ENCODE assay signal across 1 cellular context in the genomic region with DNA sequence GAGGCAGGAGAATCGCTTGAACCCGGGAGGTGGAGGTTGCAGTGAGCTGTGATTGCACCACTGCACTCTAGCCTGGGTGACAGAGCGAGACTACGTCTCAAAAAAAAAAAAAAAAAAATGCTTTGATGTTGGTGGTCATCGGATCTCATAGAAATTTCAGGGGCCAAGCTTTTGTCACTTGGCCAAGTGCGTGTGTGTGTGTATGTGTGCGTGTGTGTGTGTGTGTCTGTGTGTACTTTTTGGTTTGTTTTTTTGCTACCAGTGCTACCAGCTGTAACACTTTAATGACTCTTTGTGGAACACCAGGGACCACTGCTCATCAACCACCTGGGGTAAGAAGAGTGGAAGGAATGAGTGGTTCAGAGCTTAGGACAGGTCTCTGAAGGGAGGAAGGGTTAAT.
TF ChIP-seq lines count a peak whose summit lies in the region.

No MANE protein-coding gene starts in this region.

TF ChIP-seq in HEK293, 187 proteins besides CTCF, POLR2A, EP300 and RAD21 (continued from another document and continues in another):
- TF ChIP-seq, protein P1, sequence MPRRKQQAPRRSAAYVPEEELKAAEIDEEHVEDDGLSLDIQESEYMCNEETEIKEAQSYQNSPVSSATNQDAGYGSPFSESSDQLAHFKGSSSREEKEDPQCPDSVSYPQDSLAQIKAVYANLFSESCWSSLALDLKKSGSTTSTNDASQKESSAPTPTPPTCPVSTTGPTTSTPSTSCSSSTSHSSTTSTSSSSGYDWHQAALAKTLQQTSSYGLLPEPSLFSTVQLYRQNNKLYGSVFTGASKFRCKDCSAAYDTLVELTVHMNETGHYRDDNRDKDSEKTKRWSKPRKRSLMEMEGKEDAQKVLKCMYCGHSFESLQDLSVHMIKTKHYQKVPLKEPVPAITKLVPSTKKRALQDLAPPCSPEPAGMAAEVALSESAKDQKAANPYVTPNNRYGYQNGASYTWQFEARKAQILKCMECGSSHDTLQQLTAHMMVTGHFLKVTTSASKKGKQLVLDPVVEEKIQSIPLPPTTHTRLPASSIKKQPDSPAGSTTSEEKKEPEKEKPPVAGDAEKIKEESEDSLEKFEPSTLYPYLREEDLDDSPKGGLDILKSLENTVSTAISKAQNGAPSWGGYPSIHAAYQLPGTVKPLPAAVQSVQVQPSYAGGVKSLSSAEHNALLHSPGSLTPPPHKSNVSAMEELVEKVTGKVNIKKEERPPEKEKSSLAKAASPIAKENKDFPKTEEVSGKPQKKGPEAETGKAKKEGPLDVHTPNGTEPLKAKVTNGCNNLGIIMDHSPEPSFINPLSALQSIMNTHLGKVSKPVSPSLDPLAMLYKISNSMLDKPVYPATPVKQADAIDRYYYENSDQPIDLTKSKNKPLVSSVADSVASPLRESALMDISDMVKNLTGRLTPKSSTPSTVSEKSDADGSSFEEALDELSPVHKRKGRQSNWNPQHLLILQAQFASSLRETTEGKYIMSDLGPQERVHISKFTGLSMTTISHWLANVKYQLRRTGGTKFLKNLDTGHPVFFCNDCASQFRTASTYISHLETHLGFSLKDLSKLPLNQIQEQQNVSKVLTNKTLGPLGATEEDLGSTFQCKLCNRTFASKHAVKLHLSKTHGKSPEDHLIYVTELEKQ (tag by site-specific recombination; IDR thresholded peaks at IDR 0.05; ENCODE audit: borderline replicate concordance) = no peak
- TF ChIP-seq ZNF501 (tag by site-specific recombination; IDR thresholded peaks at IDR 0.05) = no peak
- TF ChIP-seq ZNF596 (tag by site-specific recombination; IDR thresholded peaks at IDR 0.05) = no peak
- TF ChIP-seq YY1 (tag by site-specific recombination; IDR thresholded peaks at IDR 0.05) = no peak
- TF ChIP-seq ZNF548 (tag by site-specific recombination; IDR thresholded peaks at IDR 0.05) = no peak
- TF ChIP-seq GLI2 (tag by site-specific recombination; IDR thresholded peaks at IDR 0.05; ENCODE audit: borderline replicate concordance, low read depth) = no peak
- peak; percentile 16; the same call in 1 of the 2 replicates for TF ChIP-seq ZNF391 (tag by site-specific recombination; IDR thresholded peaks at IDR 0.05; ENCODE audit: borderline replicate concordance, low read depth)
- TF ChIP-seq HOXD13 (CRISPR knock-in tag; IDR thresholded peaks at IDR 0.05; ENCODE audit: borderline replicate concordance) = no peak
- TF ChIP-seq ZIC2 (tag by site-specific recombination; IDR thresholded peaks at IDR 0.05) = no peak
- no peak for TF ChIP-seq ZFP3 (tag by site-specific recombination; IDR thresholded peaks at IDR 0.05; ENCODE audit: low read depth)
- 0 out of 2 replicates have a peak, but pooled peaks have one; percentile 22 for TF ChIP-seq ZBTB21 (tag by site-specific recombination; IDR thresholded peaks at IDR 0.05)
- no peak for TF ChIP-seq ZNF114 (tag by site-specific recombination; IDR thresholded peaks at IDR 0.05)
- TF ChIP-seq, protein P2, sequence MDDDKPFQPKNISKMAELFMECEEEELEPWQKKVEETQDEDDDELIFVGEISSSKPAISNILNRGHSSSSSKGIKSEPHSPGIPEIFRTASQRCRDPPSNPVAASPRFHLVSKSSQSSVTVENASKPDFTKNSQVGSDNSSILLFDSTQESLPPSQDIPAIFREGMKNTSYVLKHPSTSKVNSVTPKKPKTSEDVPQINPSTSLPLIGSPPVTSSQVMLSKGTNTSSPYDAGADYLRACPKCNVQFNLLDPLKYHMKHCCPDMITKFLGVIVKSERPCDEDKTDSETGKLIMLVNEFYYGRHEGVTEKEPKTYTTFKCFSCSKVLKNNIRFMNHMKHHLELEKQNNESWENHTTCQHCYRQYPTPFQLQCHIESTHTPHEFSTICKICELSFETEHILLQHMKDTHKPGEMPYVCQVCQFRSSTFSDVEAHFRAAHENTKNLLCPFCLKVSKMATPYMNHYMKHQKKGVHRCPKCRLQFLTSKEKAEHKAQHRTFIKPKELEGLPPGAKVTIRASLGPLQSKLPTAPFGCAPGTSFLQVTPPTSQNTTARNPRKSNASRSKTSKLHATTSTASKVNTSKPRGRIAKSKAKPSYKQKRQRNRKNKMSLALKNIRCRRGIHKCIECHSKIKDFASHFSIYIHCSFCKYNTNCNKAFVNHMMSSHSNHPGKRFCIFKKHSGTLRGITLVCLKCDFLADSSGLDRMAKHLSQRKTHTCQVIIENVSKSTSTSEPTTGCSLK (tag by site-specific recombination; IDR thresholded peaks at IDR 0.05) = no peak
- TF ChIP-seq ZBTB1 (tag by site-specific recombination; IDR thresholded peaks at IDR 0.05) = no peak
- no peak for TF ChIP-seq ZNF211 (tag by site-specific recombination; IDR thresholded peaks at IDR 0.05; ENCODE audit: low read depth)
- no peak for TF ChIP-seq PRDM2 (tag by site-specific recombination; IDR thresholded peaks at IDR 0.05; ENCODE audit: borderline replicate concordance)
- TF ChIP-seq, protein P3, sequence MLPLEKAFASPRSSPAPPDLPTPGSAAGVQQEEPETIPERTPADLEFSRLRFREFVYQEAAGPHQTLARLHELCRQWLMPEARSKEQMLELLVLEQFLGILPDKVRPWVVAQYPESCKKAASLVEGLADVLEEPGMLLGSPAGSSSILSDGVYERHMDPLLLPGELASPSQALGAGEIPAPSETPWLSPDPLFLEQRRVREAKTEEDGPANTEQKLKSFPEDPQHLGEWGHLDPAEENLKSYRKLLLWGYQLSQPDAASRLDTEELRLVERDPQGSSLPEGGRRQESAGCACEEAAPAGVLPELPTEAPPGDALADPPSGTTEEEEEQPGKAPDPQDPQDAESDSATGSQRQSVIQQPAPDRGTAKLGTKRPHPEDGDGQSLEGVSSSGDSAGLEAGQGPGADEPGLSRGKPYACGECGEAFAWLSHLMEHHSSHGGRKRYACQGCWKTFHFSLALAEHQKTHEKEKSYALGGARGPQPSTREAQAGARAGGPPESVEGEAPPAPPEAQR (tag by site-specific recombination; IDR thresholded peaks at IDR 0.05) = no peak
- TF ChIP-seq ZNF514 (tag by site-specific recombination; IDR thresholded peaks at IDR 0.05) = no peak
- no peak for TF ChIP-seq ZNF837 (tag by site-specific recombination; IDR thresholded peaks at IDR 0.05)
- TF ChIP-seq ZBTB17 (tag by site-specific recombination; IDR thresholded peaks at IDR 0.05) = no peak
- no peak for TF ChIP-seq ZSCAN5A (tag by site-specific recombination; IDR thresholded peaks at IDR 0.05)
- no peak for TF ChIP-seq ZNF19 (tag by site-specific recombination; IDR thresholded peaks at IDR 0.05; ENCODE audit: low read depth)
- no peak for TF ChIP-seq ZNF404 (tag by site-specific recombination; IDR thresholded peaks at IDR 0.05)
- TF ChIP-seq ZNF416 (tag by site-specific recombination; IDR thresholded peaks at IDR 0.05) = no peak
- no peak for TF ChIP-seq PRDM1 (tag by site-specific recombination; IDR thresholded peaks at IDR 0.05)
- TF ChIP-seq ZNF664 (tag by site-specific recombination; IDR thresholded peaks at IDR 0.05) = no peak
- TF ChIP-seq ZNF692 (tag by site-specific recombination; IDR thresholded peaks at IDR 0.05) = no peak
- TF ChIP-seq ZNF658 (tag by site-specific recombination; IDR thresholded peaks at IDR 0.05) = no peak
- no peak for TF ChIP-seq ZNF202 (tag by site-specific recombination; IDR thresholded peaks at IDR 0.05; ENCODE audit: borderline replicate concordance)
- TF ChIP-seq, protein P4, sequence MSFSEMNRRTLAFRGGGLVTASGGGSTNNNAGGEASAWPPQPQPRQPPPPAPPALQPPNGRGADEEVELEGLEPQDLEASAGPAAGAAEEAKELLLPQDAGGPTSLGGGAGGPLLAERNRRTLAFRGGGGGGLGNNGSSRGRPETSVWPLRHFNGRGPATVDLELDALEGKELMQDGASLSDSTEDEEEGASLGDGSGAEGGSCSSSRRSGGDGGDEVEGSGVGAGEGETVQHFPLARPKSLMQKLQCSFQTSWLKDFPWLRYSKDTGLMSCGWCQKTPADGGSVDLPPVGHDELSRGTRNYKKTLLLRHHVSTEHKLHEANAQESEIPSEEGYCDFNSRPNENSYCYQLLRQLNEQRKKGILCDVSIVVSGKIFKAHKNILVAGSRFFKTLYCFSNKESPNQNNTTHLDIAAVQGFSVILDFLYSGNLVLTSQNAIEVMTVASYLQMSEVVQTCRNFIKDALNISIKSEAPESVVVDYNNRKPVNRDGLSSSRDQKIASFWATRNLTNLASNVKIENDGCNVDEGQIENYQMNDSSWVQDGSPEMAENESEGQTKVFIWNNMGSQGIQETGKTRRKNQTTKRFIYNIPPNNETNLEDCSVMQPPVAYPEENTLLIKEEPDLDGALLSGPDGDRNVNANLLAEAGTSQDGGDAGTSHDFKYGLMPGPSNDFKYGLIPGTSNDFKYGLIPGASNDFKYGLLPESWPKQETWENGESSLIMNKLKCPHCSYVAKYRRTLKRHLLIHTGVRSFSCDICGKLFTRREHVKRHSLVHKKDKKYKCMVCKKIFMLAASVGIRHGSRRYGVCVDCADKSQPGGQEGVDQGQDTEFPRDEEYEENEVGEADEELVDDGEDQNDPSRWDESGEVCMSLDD (tag by site-specific recombination; IDR thresholded peaks at IDR 0.05) = no peak
- TF ChIP-seq ZNF76 (tag by site-specific recombination; IDR thresholded peaks at IDR 0.05; ENCODE audit: borderline replicate concordance, low read depth) = no peak
- TF ChIP-seq ZNF146 (tag by site-specific recombination; IDR thresholded peaks at IDR 0.05) = no peak
- TF ChIP-seq GLIS1 (tag by site-specific recombination; IDR thresholded peaks at IDR 0.05) = no peak
- no peak for TF ChIP-seq ZNF777 (tag by site-specific recombination; IDR thresholded peaks at IDR 0.05; ENCODE audit: borderline replicate concordance)
- no peak for TF ChIP-seq ZNF366 (tag by site-specific recombination; conservative IDR thresholded peaks at IDR 0.05)
- TF ChIP-seq, protein P5, sequence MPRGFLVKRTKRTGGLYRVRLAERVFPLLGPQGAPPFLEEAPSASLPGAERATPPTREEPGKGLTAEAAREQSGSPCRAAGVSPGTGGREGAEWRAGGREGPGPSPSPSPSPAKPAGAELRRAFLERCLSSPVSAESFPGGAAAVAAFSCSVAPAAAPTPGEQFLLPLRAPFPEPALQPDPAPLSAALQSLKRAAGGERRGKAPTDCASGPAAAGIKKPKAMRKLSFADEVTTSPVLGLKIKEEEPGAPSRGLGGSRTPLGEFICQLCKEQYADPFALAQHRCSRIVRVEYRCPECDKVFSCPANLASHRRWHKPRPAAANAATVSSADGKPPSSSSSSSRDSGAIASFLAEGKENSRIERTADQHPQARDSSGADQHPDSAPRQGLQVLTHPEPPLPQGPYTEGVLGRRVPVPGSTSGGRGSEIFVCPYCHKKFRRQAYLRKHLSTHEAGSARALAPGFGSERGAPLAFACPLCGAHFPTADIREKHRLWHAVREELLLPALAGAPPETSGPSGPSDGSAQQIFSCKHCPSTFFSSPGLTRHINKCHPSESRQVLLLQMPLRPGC (tag by site-specific recombination; IDR thresholded peaks at IDR 0.05) = peak; percentile 36; the same call in 1 of the 2 replicates
- no peak for TF ChIP-seq ZNF311 (tag by site-specific recombination; IDR thresholded peaks at IDR 0.05; ENCODE audit: borderline replicate concordance)
- TF ChIP-seq ZNF555 (tag by site-specific recombination; conservative IDR thresholded peaks at IDR 0.05) = no peak
